In the genomic region with DNA sequence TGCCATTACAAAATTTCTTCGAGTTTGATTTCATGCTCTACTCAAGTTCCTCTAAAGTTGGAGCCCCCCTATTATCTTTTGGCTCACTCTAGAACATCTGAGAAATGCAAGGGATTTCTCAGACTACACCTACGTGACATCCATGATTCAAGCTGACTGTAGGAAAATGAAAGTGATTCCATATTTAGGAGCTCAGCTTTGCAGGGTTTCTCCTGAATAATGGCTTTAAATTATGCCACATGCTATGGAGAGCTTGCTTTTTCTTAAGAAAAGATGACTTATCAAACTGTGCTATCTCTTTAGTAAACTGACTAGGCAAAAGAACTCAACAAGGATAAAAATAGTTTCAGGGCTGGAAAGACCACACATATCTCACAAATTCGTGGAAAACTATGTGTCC, we compare ENCODE assay signal across 23 cellular contexts.
DNase-seq lines count a peak whose midpoint lies in the region; ATAC-seq and TF ChIP-seq lines count a peak whose summit lies in the region.
"Had no signal": no experiment of that assay in that cellular context is flagged by ENCODE, and none has a peak within 500 bp of the region (broad histone marks: within the 10 kb centered on the region; RNA-seq: fewer than 3 reads in every experiment).

No MANE protein-coding gene starts in this region.

- TF ChIP-seq POLR2A in body of pancreas (IDR thresholded peaks at IDR 0.05), result no peak

- peak overlapping the region in 3 of 4 experiments; percentile 6 to 51 (median 11) for H3K4me3 ChIP-seq in fibroblast of lung (replicated peaks in 1 of 4; ENCODE audit: control extremely low read depth in 1 of 4, insufficient read depth in 1 of 4, low read depth in 3 of 4, low read length in 4 of 4)
- no peak overlapping the region for H3K4me3 ChIP-seq in parathyroid adenoma (ENCODE audit: low read depth, low read length)
- no peak overlapping the region for H3K4me3 ChIP-seq in body of pancreas
- H3K4me3 ChIP-seq: ovary, Peyer's patch, stomach, uterus had no signal

- H3K4me2 ChIP-seq in fibroblast of lung (ENCODE audit: extremely low read depth, insufficient read depth, low read length) (peak overlapping the region; percentile 46), parathyroid adenoma (ENCODE audit: low read length) (no peak overlapping the region)

- H3K27me3 ChIP-seq in fibroblast of lung (ENCODE audit: control insufficient read depth, insufficient read depth, low read length), result no peaks in the 10 kb centered on the region
- no peaks in the 10 kb centered on the region for H3K27me3 ChIP-seq in parathyroid adenoma (ENCODE audit: control insufficient read depth, insufficient read depth, low read length)
- H3K27me3 ChIP-seq in body of pancreas, result no peaks in the 10 kb centered on the region
- H3K27me3 ChIP-seq: ovary, Peyer's patch, stomach, uterus had no signal

- intact Hi-C loops in Right ventricle myocardium inferior (cut with DNase I), result no loop called here
- intact Hi-C loops in body of pancreas (cut with DNase I), result no loop called here

- 28 to 36% methylated on average over 3 of the region's 3 CpGs for WGBS in body of pancreas, 2 donors

- no peaks in the 10 kb centered on the region for H3K36me3 ChIP-seq in fibroblast of lung (ENCODE audit: control insufficient read depth, insufficient read depth, low read length)
- no peaks in the 10 kb centered on the region for H3K36me3 ChIP-seq in parathyroid adenoma (ENCODE audit: control insufficient read depth, insufficient read depth, low read length)
- H3K36me3 ChIP-seq in body of pancreas (replicated peaks in 1 of 2; ENCODE audit: insufficient read depth in 1 of 2, low read depth in 2 of 2), result no peaks in the 10 kb centered on the region
- H3K36me3 ChIP-seq: ovary, Peyer's patch, stomach, uterus had no signal

- ATAC-seq in Right ventricle myocardium inferior, result no peak
- no peak for ATAC-seq in body of pancreas
- no peak for ATAC-seq in HG02884 (IDR thresholded peaks at IDR 0.05; ENCODE audit: unreplicated experiment)
- ATAC-seq: activated CD4-positive, alpha-beta T cell treated with anti-CD3 and anti-CD28 coated beads for 36 hours; HCT116 had no signal

- H3K4me1 ChIP-seq in fibroblast of lung (ENCODE audit: control insufficient read depth, extremely low read depth, insufficient read depth, low read length) (no peaks in the 10 kb centered on the region), parathyroid adenoma (no peaks in the 10 kb centered on the region), body of pancreas (no peaks in the 10 kb centered on the region)
- H3K4me1 ChIP-seq: Peyer's patch, stomach, uterus had no signal

- H4K20me1 ChIP-seq in fibroblast of lung (ENCODE audit: control insufficient read depth, extremely low read depth, insufficient read depth, low read length), result no peaks in the 10 kb centered on the region

- H3K9me3 ChIP-seq in fibroblast of lung (ENCODE audit: control insufficient read depth, insufficient read depth, low read depth, low read length), result no peaks in the 10 kb centered on the region
- H3K9me3 ChIP-seq in parathyroid adenoma (ENCODE audit: control insufficient read depth, low read length), result no peaks in the 10 kb centered on the region
- no peaks in the 10 kb centered on the region for H3K9me3 ChIP-seq in body of pancreas
- H3K9me3 ChIP-seq: ovary, Peyer's patch, stomach, uterus had no signal

- no peak overlapping the region for H3K27ac ChIP-seq in fibroblast of lung (ENCODE audit: insufficient read depth, low read length)
- no peak overlapping the region for H3K27ac ChIP-seq in parathyroid adenoma
- H3K27ac ChIP-seq in body of pancreas, result no peak overlapping the region
- H3K27ac ChIP-seq: ovary, Peyer's patch, stomach, uterus had no signal

- DNase-seq in EH (ENCODE audit: low read depth) (peak; percentile 1), OCI-M1 (lab: John Stamatoyannopoulos, UW) (peak; percentile 28), fibroblast of lung (ENCODE audit: low read depth in 2 of 2) (peak; percentile 5 to 35), NCI-H748 treated with DMSO at 0.1 percent for 48 hours (lab: John Stamatoyannopoulos, UW) (no peak), Right ventricle myocardium inferior (ENCODE audit: missing footprints) (no peak), body of pancreas (no peak)
- DNase-seq: activated CD4-positive, alpha-beta T cell treated with anti-CD3 and anti-CD28 coated beads for 36 hours; activated effector memory CD4-positive, alpha-beta T cell treated with Interleukin-2 at 50 U/mL for 16 hours; amygdala; COR-L47; endodermal cell; foreskin melanocyte; NCI-H1436 treated with DMSO at 0.1 percent for 48 hours; NCI-H2171; NCI-H526 treated with DMSO at 0.1 percent for 48 hours; ovary; Peyer's patch; stomach; SW 1271; uterus had no signal

- H3K79me2 ChIP-seq in fibroblast of lung (ENCODE audit: control insufficient read depth, insufficient read depth, low read length) (no peaks in the 10 kb centered on the region), parathyroid adenoma (no peaks in the 10 kb centered on the region)

- H3K9ac ChIP-seq in fibroblast of lung (ENCODE audit: insufficient read depth, low read length) (no peak overlapping the region), parathyroid adenoma (no peak overlapping the region)

- no peak overlapping the region for H2AFZ ChIP-seq in fibroblast of lung (ENCODE audit: low read length)
- H2AFZ ChIP-seq in parathyroid adenoma, result peak overlapping the region; percentile 27

- TF ChIP-seq CTCF in fibroblast of lung (conservative IDR thresholded peaks at IDR 0.05 in 1 of 2, IDR thresholded peaks at IDR 0.05 in 1 of 2; ENCODE audit: low read depth in 1 of 2, low read length in 2 of 2), result no peak
- TF ChIP-seq CTCF in parathyroid adenoma (IDR thresholded peaks at IDR 0.05), result no peak
- no peak for TF ChIP-seq CTCF in body of pancreas (IDR thresholded peaks at IDR 0.05)

Comparison
In these comparisons a context has a peak if more than half of its experiments do, and no peak if none do; other contexts are left out.
1. DNase-seq: peak in EH (single experiment), OCI-M1 (single experiment) and fibroblast of lung (2 of 2); none in NCI-H748 treated with DMSO at 0.1 percent for 48 hours (single experiment), Right ventricle myocardium inferior (single experiment) and body of pancreas (0 of 4).
2. H3K4me3 ChIP-seq: peak in fibroblast of lung (3 of 4); none in parathyroid adenoma (single experiment) and body of pancreas (0 of 2).